In the genomic region with DNA sequence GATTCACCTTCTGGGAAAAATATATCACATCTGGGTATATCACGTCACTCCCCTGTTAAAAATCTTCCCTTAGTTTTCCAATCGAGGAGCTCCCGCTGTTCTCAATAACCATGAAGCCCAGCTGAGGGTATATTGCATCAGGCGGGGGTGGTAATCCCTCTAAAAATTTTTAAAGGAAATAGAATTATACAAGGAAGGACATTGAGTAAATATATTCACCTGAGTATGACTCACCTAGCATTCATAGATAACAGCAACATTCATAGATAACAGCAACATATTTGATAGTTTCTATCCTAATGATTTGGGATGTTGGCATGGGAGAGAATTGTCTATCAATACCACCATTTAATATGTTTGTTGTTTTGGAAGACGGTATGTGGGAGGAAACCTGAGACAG, we compare ENCODE assay signal across 15 cellular contexts.
DNase-seq lines count a peak whose midpoint lies in the region; ATAC-seq and TF ChIP-seq lines count a peak whose summit lies in the region.
"Had no signal": no experiment of that assay in that cellular context is flagged by ENCODE, and none has a peak within 500 bp of the region (broad histone marks: within the 10 kb centered on the region; RNA-seq: fewer than 3 reads in every experiment).

No MANE protein-coding gene starts in this region.

- BruUV-seq in Calu3 (replicated peaks; lab: Mats Ljungman, UMichigan), result no TSS peak

- DNase-seq in Calu3, result peak; percentile 45
- DNase-seq in DMS53 treated with DMSO at 0.1 percent for 48 hours (lab: John Stamatoyannopoulos, UW; ENCODE audit: unreplicated experiment), result peak; percentile 20
- no peak for DNase-seq in body of pancreas
- DNase-seq in natural killer cell, result no peak
- DNase-seq: C1 segment of cervical spinal cord; CD4-positive, alpha-beta memory T cell; COR-L47; DMS 273 treated with DMSO at 0.1 percent for 48 hours; DMS79 treated with DMSO at 0.1 percent for 48 hours; GF-D8; GM23248; H7; HCEC 1CT had no signal

- peaks cover 63% of the 10 kb centered on the region for H3K4me1 Mint-ChIP-seq in Calu3 (ENCODE audit: low read depth, unreplicated experiment)
- no peaks in the 10 kb centered on the region for H3K4me1 Mint-ChIP-seq in natural killer cell
- H3K4me1 Mint-ChIP-seq: CD4-positive, alpha-beta memory T cell had no signal

- H3K27me3 Mint-ChIP-seq in Calu3 (ENCODE audit: unreplicated experiment) (no peaks in the 10 kb centered on the region), natural killer cell (ENCODE audit: low read depth in 2 of 2) (no peaks in the 10 kb centered on the region)

- peak; percentile 56 for ATAC-seq in body of pancreas
- no peak for ATAC-seq in natural killer cell
- no peak for ATAC-seq in HG02763 (IDR thresholded peaks at IDR 0.05; ENCODE audit: unreplicated experiment)
- no peak for ATAC-seq in GM18519 (IDR thresholded peaks at IDR 0.05; ENCODE audit: low FRiP score, unreplicated experiment)

- CTCF ChIA-PET in Calu3 (lab: Charles Lee), result interaction anchor here (0.6 to 1.0 kb wide), 3 partner anchors 14 to 787 kb away, joined by 3 to 5 read pairs (median 3); no protein-coding TSS in a partner anchor

- no peak overlapping the region for H3K27ac ChIP-seq in body of pancreas
- H3K27ac ChIP-seq: GM23248 had no signal

- no peaks in the 10 kb centered on the region for H3K36me3 ChIP-seq in body of pancreas (replicated peaks in 1 of 2; ENCODE audit: insufficient read depth in 1 of 2, low read depth in 2 of 2)

- intact Hi-C loops in Calu3 (cut with micrococcal nuclease; ENCODE audit: unreplicated experiment), result loop anchor here (5.0 kb wide), 1 partner anchor 169 kb away; no protein-coding TSS in a partner anchor
- intact Hi-C loops in body of pancreas (cut with DNase I), result no loop called here
- intact Hi-C loops in natural killer cell (cut with micrococcal nuclease), result no loop called here

- WGBS in body of pancreas, 2 donors, result 49 to 68% methylated on average over 5 of the region's 5 CpGs

- no peak overlapping the region for H3K4me3 ChIP-seq in body of pancreas
- H3K4me3 ChIP-seq: GM23248 had no signal

- H3K9me3 ChIP-seq in body of pancreas, result no peaks in the 10 kb centered on the region

- H3K4me3 Mint-ChIP-seq in Calu3 (ENCODE audit: low read depth, unreplicated experiment) (peak overlapping the region; percentile 44), natural killer cell (no peak overlapping the region)
- H3K4me3 Mint-ChIP-seq: CD4-positive, alpha-beta memory T cell had no signal

- no peaks in the 10 kb centered on the region for H3K4me1 ChIP-seq in body of pancreas

- H3K36me3 Mint-ChIP-seq in Calu3 (ENCODE audit: insufficient read depth, unreplicated experiment) (peaks cover 6% of the 10 kb centered on the region), natural killer cell (no peaks in the 10 kb centered on the region)
- H3K36me3 Mint-ChIP-seq: CD4-positive, alpha-beta memory T cell had no signal

- H3K27ac Mint-ChIP-seq in Calu3 (ENCODE audit: unreplicated experiment) (peak overlapping the region; percentile 97), natural killer cell (no peak overlapping the region)
- H3K27ac Mint-ChIP-seq: CD4-positive, alpha-beta memory T cell had no signal

- TF ChIP-seq CTCF in Calu3 (IDR thresholded peaks at IDR 0.05; ENCODE audit: unreplicated experiment) (no peak), body of pancreas (IDR thresholded peaks at IDR 0.05) (no peak), natural killer cell (IDR thresholded peaks at IDR 0.05) (no peak)

- TF ChIP-seq POLR2A in body of pancreas (IDR thresholded peaks at IDR 0.05), result no peak

- no peaks in the 10 kb centered on the region for H3K27me3 ChIP-seq in body of pancreas

- H3K9me3 Mint-ChIP-seq in Calu3 (ENCODE audit: low read depth, unreplicated experiment), result peaks cover 9% of the 10 kb centered on the region
- H3K9me3 Mint-ChIP-seq in natural killer cell, result peaks cover 8% of the 10 kb centered on the region in 2 donors

Comparison
In these comparisons a context has a peak if more than half of its experiments do, and no peak if none do; other contexts are left out.
1. DNase-seq: peak in Calu3 (single experiment) and DMS53 treated with DMSO at 0.1 percent for 48 hours (single experiment); none in body of pancreas (0 of 4) and natural killer cell (single experiment).